In the genomic region with DNA sequence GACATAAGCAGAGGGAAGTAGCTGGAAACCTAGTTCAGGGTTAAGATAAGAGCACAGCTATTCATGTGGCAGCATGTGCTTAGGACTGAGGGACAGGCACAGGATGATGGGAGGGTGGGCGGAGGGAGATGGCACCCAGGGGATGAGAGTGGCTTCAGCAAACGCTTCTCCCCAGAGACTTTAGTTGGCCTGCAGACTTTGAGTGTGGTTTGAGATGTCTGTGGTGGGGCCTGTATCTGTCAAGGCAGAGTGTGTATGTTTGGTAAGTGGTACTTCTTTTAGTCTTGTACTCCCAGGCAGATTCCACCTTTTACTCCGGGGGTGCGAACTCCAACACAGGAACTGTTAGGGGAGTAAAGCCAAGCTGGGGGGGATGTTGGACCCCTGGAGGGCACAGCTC, we compare ENCODE assay signal across 20 cellular contexts.
DNase-seq lines count a peak whose midpoint lies in the region; ATAC-seq and TF ChIP-seq lines count a peak whose summit lies in the region.
"Had no signal": no experiment of that assay in that cellular context is flagged by ENCODE, and none has a peak within 500 bp of the region (broad histone marks: within the 10 kb centered on the region; RNA-seq: fewer than 3 reads in every experiment).

No MANE protein-coding gene starts in this region.

- ATAC-seq in DND-41 (ENCODE audit: insufficient read depth, low read depth) (peak; percentile 58), GM19397 (IDR thresholded peaks at IDR 0.05; ENCODE audit: unreplicated experiment) (peak; percentile 47)
- ATAC-seq: K562 had no signal

- intact Hi-C loops in esophagus muscularis mucosa (cut with DNase I), result no loop called here

- peaks cover 4% of the 10 kb centered on the region for H3K4me1 Mint-ChIP-seq in glutamatergic neuron (ENCODE audit: low read depth, unreplicated experiment)

- H3K9ac ChIP-seq in DND-41 (ENCODE audit: low read depth, low read length), result no peak overlapping the region
- H3K9ac ChIP-seq in Karpas-422 (ENCODE audit: low read length), result no peak overlapping the region
- H3K9ac ChIP-seq: SK-N-SH had no signal

- no peaks in the 10 kb centered on the region for H3K27me3 Mint-ChIP-seq in glutamatergic neuron (ENCODE audit: unreplicated experiment)

- no peaks in the 10 kb centered on the region for H3K36me3 ChIP-seq in DND-41 (ENCODE audit: insufficient read depth, low read length)
- peaks cover 41% of the 10 kb centered on the region for H3K36me3 ChIP-seq in Karpas-422 (ENCODE audit: insufficient read depth, low read length)
- no peaks in the 10 kb centered on the region for H3K36me3 ChIP-seq in esophagus muscularis mucosa

- H3K4me2 ChIP-seq in DND-41 (ENCODE audit: insufficient read depth, low read length) (no peak overlapping the region), Karpas-422 (ENCODE audit: low read depth, low read length, poor library complexity, severe bottlenecking) (no peak overlapping the region)
- H3K4me2 ChIP-seq: SK-N-SH had no signal

- H2AFZ ChIP-seq in DND-41 (ENCODE audit: low read depth, low read length) (no peak overlapping the region), Karpas-422 (ENCODE audit: low read length) (no peak overlapping the region)

- H3K27ac ChIP-seq in DND-41 (ENCODE audit: low read length) (no peak overlapping the region), Karpas-422 (ENCODE audit: low read length) (peak overlapping the region; percentile 35; the same call in 1 of the 2 replicates), esophagus muscularis mucosa (replicated peaks in 1 of 4) (no peak overlapping the region)

- WGBS in esophagus muscularis mucosa, result 78% methylated on average over 4 of the region's 4 CpGs

- H3K36me3 Mint-ChIP-seq in glutamatergic neuron (ENCODE audit: unreplicated experiment), result peaks cover 3% of the 10 kb centered on the region

- H3K4me3 ChIP-seq in DND-41 (ENCODE audit: low read depth in 1 of 2, low read length in 2 of 2) (no peak overlapping the region), Karpas-422 (ENCODE audit: low read length) (no peak overlapping the region), esophagus muscularis mucosa (no peak overlapping the region)
- H3K4me3 ChIP-seq: K562 had no signal

- TF ChIP-seq CTCF in DND-41 (IDR thresholded peaks at IDR 0.05; ENCODE audit: borderline replicate concordance, extremely low read depth, low read length, poor library complexity, severe bottlenecking) (no peak), esophagus muscularis mucosa (IDR thresholded peaks at IDR 0.05) (no peak), glutamatergic neuron (IDR thresholded peaks at IDR 0.05; ENCODE audit: partially characterized antibody, unreplicated experiment) (no peak)

- no peak overlapping the region for H3K27ac Mint-ChIP-seq in glutamatergic neuron (ENCODE audit: unreplicated experiment)

- H3K9me3 Mint-ChIP-seq in glutamatergic neuron (ENCODE audit: unreplicated experiment), result peaks cover 1% of the 10 kb centered on the region
- H3K9me3 Mint-ChIP-seq: CD14-positive monocyte had no signal

- H3K4me3 Mint-ChIP-seq in glutamatergic neuron (ENCODE audit: unreplicated experiment), result no peak overlapping the region
- H3K4me3 Mint-ChIP-seq: CD14-positive monocyte had no signal

- H3K27me3 ChIP-seq in DND-41 (ENCODE audit: insufficient read depth, low read length, poor library complexity) (no peaks in the 10 kb centered on the region), Karpas-422 (ENCODE audit: low read length) (no peaks in the 10 kb centered on the region), esophagus muscularis mucosa (no peaks in the 10 kb centered on the region)

- TF ChIP-seq EP300 in esophagus muscularis mucosa (IDR thresholded peaks at IDR 0.05), result no peak

- H3K9me3 ChIP-seq in DND-41 (ENCODE audit: insufficient read depth, low read length, severe bottlenecking), result no peaks in the 10 kb centered on the region
- H3K9me3 ChIP-seq in Karpas-422 (ENCODE audit: low read length), result no peaks in the 10 kb centered on the region
- no peaks in the 10 kb centered on the region for H3K9me3 ChIP-seq in esophagus muscularis mucosa
- H3K9me3 ChIP-seq: SK-N-SH had no signal

- TF ChIP-seq POLR2A in esophagus muscularis mucosa (IDR thresholded peaks at IDR 0.05; ENCODE audit: low read depth), result no peak

- H3K79me2 ChIP-seq in DND-41 (ENCODE audit: insufficient read depth, low read length) (no peaks in the 10 kb centered on the region), Karpas-422 (ENCODE audit: low read length) (peaks cover 33% of the 10 kb centered on the region)

- H3K4me1 ChIP-seq in DND-41 (ENCODE audit: insufficient read depth, low read length) (no peaks in the 10 kb centered on the region), Karpas-422 (ENCODE audit: low read length) (peaks cover 8% of the 10 kb centered on the region), esophagus muscularis mucosa (no peaks in the 10 kb centered on the region)

- H4K20me1 ChIP-seq in DND-41 (ENCODE audit: insufficient read depth, low read length), result no peaks in the 10 kb centered on the region
- H4K20me1 ChIP-seq in Karpas-422 (ENCODE audit: insufficient read depth, low read depth, low read length), result peaks cover 6% of the 10 kb centered on the region; the same call in 1 of the 2 replicates

- peak; percentile 23 for DNase-seq in DND-41
- peak; percentile 57 for DNase-seq in Karpas-422
- DNase-seq in esophagus muscularis mucosa (ENCODE audit: extremely low spot score), result peak; percentile 70
- no peak for DNase-seq in glutamatergic neuron
- DNase-seq in activated gamma-delta T cell treated with Interleukin-2 at 50 U/mL for 16 hours, result no peak
- no peak for DNase-seq in H4 (ENCODE audit: low spot score)
- no peak for DNase-seq in CD1c-positive myeloid dendritic cell (ENCODE audit: extremely low spot score)
- DNase-seq: GDM1, H7, NCI-H1417 treated with DMSO at 0.1 percent for 48 hours, NCI-H1930, NCI-H226, NCI-H524, NCI-H82, RPMI8226, SHP77 treated with DMSO at 0.1 percent for 48 hours, SK-N-SH had no signal

- H3K9me2 ChIP-seq in Karpas-422 (replicated peaks; ENCODE audit: insufficient read depth, low read length), result no peaks in the 10 kb centered on the region
- H3K9me2 ChIP-seq: SK-N-SH had no signal

Comparison
In these comparisons a context has a peak if more than half of its experiments do, and no peak if none do; other contexts are left out.
1. DNase-seq: peak in DND-41 (single experiment), Karpas-422 (single experiment) and esophagus muscularis mucosa (single experiment); none in glutamatergic neuron (single experiment), activated gamma-delta T cell treated with Interleukin-2 at 50 U/mL for 16 hours (single experiment), H4 (single experiment) and CD1c-positive myeloid dendritic cell (single experiment).